ENCODE assay signal across 17 cellular contexts in genomic region chr4:151417164-151417571, GRCh38. TPM values are rescaled to one million over a fixed set of nuclear protein-coding genes. Genes with fewer than 3 reads are reported as not detected.
DNase-seq lines count a peak whose midpoint lies in the region; ATAC-seq, FAIRE-seq and TF ChIP-seq lines count a peak whose summit lies in the region.
"Had no signal": no experiment of that assay in that cellular context is flagged by ENCODE, and none has a peak within 500 bp of the region (broad histone marks: within the 10 kb centered on the region; RNA-seq: fewer than 3 reads in every experiment).

No MANE protein-coding gene starts in this region.

- H3K4me3 Mint-ChIP-seq in endothelial cell (ENCODE audit: unreplicated experiment) = no peak overlapping the region
- H3K4me3 Mint-ChIP-seq: activated naive CD4-positive, alpha-beta T cell treated with anti-CD3 and anti-CD28 coated beads, Interleukin-2, amount 10 ng/mL, durations not matched to agents 7 days and 5 days; stimulated activated memory B cell treated with anti-CD40 and anti-IgM and Interleukin-4, amounts not matched to agents 10 μg/mL and 1 μg/mL and 100 μg/mL, for 72 hours had no signal

- no peak overlapping the region for H3K27ac Mint-ChIP-seq in endothelial cell (ENCODE audit: unreplicated experiment)
- H3K27ac Mint-ChIP-seq: activated naive CD4-positive, alpha-beta T cell treated with anti-CD3 and anti-CD28 coated beads, Interleukin-2, amount 10 ng/mL, durations not matched to agents 7 days and 5 days; stimulated activated memory B cell treated with anti-CD40 and anti-IgM and Interleukin-4, amounts not matched to agents 10 μg/mL and 1 μg/mL and 100 μg/mL, for 72 hours had no signal

- no peak for ATAC-seq in body of pancreas
- no peak for ATAC-seq in HG02763 (IDR thresholded peaks at IDR 0.05; ENCODE audit: unreplicated experiment)
- ATAC-seq: stimulated activated memory B cell treated with anti-CD40 and anti-IgM and Interleukin-4, amounts not matched to agents 10 μg/mL and 1 μg/mL and 100 μg/mL, for 72 hours had no signal

- no peaks in the 10 kb centered on the region for H3K9me3 Mint-ChIP-seq in endothelial cell (ENCODE audit: unreplicated experiment)

- no peak for DNase-seq in GM12892 (ENCODE audit: insufficient read length)
- DNase-seq in Jurkat, Clone E6-1 (ENCODE audit: low read depth, low spot score) = peak; percentile 23
- DNase-seq in body of pancreas = no peak
- DNase-seq in iris pigment epithelial cell (ENCODE audit: low read depth) = peak; percentile 28
- no peak for DNase-seq in HUDEP-2 (lab: John Stamatoyannopoulos, UW; ENCODE audit: unreplicated experiment in 76 of 76)
- no peak for DNase-seq in NCI-H128 (lab: John Stamatoyannopoulos, UW; ENCODE audit: unreplicated experiment)
- no peak for DNase-seq in endothelial cell (ENCODE audit: low spot score)
- DNase-seq: activated naive CD4-positive, alpha-beta T cell treated with anti-CD3 and anti-CD28 coated beads, Interleukin-2, amount 10 ng/mL, durations not matched to agents 7 days and 5 days; Karpas-422; NCI-H2029 treated with DMSO at 0.1 percent for 48 hours; NCI-H774 had no signal

- peaks cover 11% of the 10 kb centered on the region for H3K4me1 Mint-ChIP-seq in endothelial cell (ENCODE audit: unreplicated experiment)
- H3K4me1 Mint-ChIP-seq: activated naive CD4-positive, alpha-beta T cell treated with anti-CD3 and anti-CD28 coated beads, Interleukin-2, amount 10 ng/mL, durations not matched to agents 7 days and 5 days; stimulated activated memory B cell treated with anti-CD40 and anti-IgM and Interleukin-4, amounts not matched to agents 10 μg/mL and 1 μg/mL and 100 μg/mL, for 72 hours had no signal

- H3K4me3 ChIP-seq in Jurkat, Clone E6-1 (ENCODE audit: low read length) = no peak overlapping the region
- H3K4me3 ChIP-seq in body of pancreas = no peak overlapping the region
- H3K4me3 ChIP-seq: BLaER1, SJSA1 had no signal

- H3K27me3 Mint-ChIP-seq in endothelial cell (ENCODE audit: unreplicated experiment) = no peaks in the 10 kb centered on the region

- FAIRE-seq in GM12892 (lab: Jason Lieb, UNC) = peak; percentile 17
- FAIRE-seq: GM18507 had no signal

- peak overlapping the region in 3 of 4 donors; percentile 62 to 68 (median 64) for H3K27ac ChIP-seq in body of pancreas
- H3K27ac ChIP-seq: BLaER1, VCaP had no signal

- no peaks in the 10 kb centered on the region for H3K36me3 Mint-ChIP-seq in endothelial cell (ENCODE audit: low read depth, unreplicated experiment)
- H3K36me3 Mint-ChIP-seq: activated naive CD4-positive, alpha-beta T cell treated with anti-CD3 and anti-CD28 coated beads, Interleukin-2, amount 10 ng/mL, durations not matched to agents 7 days and 5 days; stimulated activated memory B cell treated with anti-CD40 and anti-IgM and Interleukin-4, amounts not matched to agents 10 μg/mL and 1 μg/mL and 100 μg/mL, for 72 hours had no signal

- H3K36me3 ChIP-seq in body of pancreas (replicated peaks in 1 of 2; ENCODE audit: insufficient read depth in 1 of 2, low read depth in 2 of 2) = no peaks in the 10 kb centered on the region
- H3K36me3 ChIP-seq: BLaER1, SJSA1 had no signal

- peaks cover 50% of the 10 kb centered on the region for H3K4me1 ChIP-seq in body of pancreas
- H3K4me1 ChIP-seq: BLaER1 had no signal

- TF ChIP-seq POLR2A in GM12892 (IDR thresholded peaks at IDR 0.05; ENCODE audit: low read depth, low read length) (no peak), body of pancreas (IDR thresholded peaks at IDR 0.05) (no peak)

- no peaks in the 10 kb centered on the region for H3K27me3 ChIP-seq in body of pancreas
- H3K27me3 ChIP-seq: BLaER1, SJSA1 had no signal

- no peaks in the 10 kb centered on the region for H3K9me3 ChIP-seq in body of pancreas
- H3K9me3 ChIP-seq: BLaER1, SJSA1 had no signal

- no peak for TF ChIP-seq CTCF in body of pancreas (IDR thresholded peaks at IDR 0.05)
- no peak for TF ChIP-seq CTCF in endothelial cell (IDR thresholded peaks at IDR 0.05; ENCODE audit: unreplicated experiment)

- intact Hi-C loops in body of pancreas (cut with DNase I) = no loop called here

- 86 to 91% methylated on average over 5 of the region's 5 CpGs for WGBS in body of pancreas, 2 donors

RNA-seq across cellular contexts. Expression of gene FHIP1A, which starts 8.2 kb away (rescaled TPM):
- polyA plus RNA-seq in GM12892 (2012; ENCODE audit: missing spikeins) = 0.06 TPM
- not detected for polyA plus RNA-seq in Jurkat, Clone E6-1 (2012; ENCODE audit: insufficient read depth, insufficient read length)
- total RNA-seq in body of pancreas (10 to 100 TPM; 20.8 to 23.7 TPM), endothelial cell (ENCODE audit: unreplicated experiment) (2.4 TPM)

Comparison
In these comparisons a context has a peak if more than half of its experiments do, and no peak if none do; other contexts are left out.
1. DNase-seq: peak in Jurkat, Clone E6-1 (single experiment) and iris pigment epithelial cell (single experiment); none in GM12892 (single experiment), body of pancreas (0 of 4), HUDEP-2 (0 of 76), NCI-H128 (single experiment) and endothelial cell (single experiment).